Comparison of ENCODE assay signal across 2 cellular contexts in genomic region chr12:57164966-57165365, GRCh38.
TF ChIP-seq lines count a peak whose summit lies in the region.

No MANE protein-coding gene starts in this region.

TF ChIP-seq in A549, 52 proteins besides CTCF, POLR2A, EP300 and RAD21:
- no peak for TF ChIP-seq MAX (IDR thresholded peaks at IDR 0.05)
- TF ChIP-seq CHD4 (IDR thresholded peaks at IDR 0.05; ENCODE audit: borderline replicate concordance): no peak
- no peak for TF ChIP-seq NFE2L2 (conservative IDR thresholded peaks at IDR 0.05; ENCODE audit: low read length)
- no peak for TF ChIP-seq USF2 (IDR thresholded peaks at IDR 0.05)
- TF ChIP-seq MAZ (IDR thresholded peaks at IDR 0.05; ENCODE audit: borderline replicate concordance, low read depth, low read length): no peak
- TF ChIP-seq PHF8 (IDR thresholded peaks at IDR 0.05; ENCODE audit: borderline replicate concordance, low read depth): no peak
- TF ChIP-seq KDM5A (IDR thresholded peaks at IDR 0.05): no peak
- TF ChIP-seq MYC (IDR thresholded peaks at IDR 0.05; ENCODE audit: borderline replicate concordance, low read length): no peak
- TF ChIP-seq SMC3 (IDR thresholded peaks at IDR 0.05): no peak
- no peak for TF ChIP-seq NR3C1 (IDR thresholded peaks at IDR 0.05)

TF ChIP-seq in HEK293, 187 proteins besides CTCF, POLR2A, EP300 and RAD21:
- peak; percentile 32; the same call in 1 of the 2 replicates for TF ChIP-seq ZIC2 (tag by site-specific recombination; IDR thresholded peaks at IDR 0.05)
- TF ChIP-seq PRDM1 (tag by site-specific recombination; IDR thresholded peaks at IDR 0.05): no peak
- 0 out of 2 replicates have a peak, but pooled peaks have one; percentile 10 for TF ChIP-seq GLIS1 (tag by site-specific recombination; IDR thresholded peaks at IDR 0.05)
TF ChIP-seq in HEK293: peak in this region for 2.
